8 cellular contexts compared by ENCODE assay signal in the genomic region with DNA sequence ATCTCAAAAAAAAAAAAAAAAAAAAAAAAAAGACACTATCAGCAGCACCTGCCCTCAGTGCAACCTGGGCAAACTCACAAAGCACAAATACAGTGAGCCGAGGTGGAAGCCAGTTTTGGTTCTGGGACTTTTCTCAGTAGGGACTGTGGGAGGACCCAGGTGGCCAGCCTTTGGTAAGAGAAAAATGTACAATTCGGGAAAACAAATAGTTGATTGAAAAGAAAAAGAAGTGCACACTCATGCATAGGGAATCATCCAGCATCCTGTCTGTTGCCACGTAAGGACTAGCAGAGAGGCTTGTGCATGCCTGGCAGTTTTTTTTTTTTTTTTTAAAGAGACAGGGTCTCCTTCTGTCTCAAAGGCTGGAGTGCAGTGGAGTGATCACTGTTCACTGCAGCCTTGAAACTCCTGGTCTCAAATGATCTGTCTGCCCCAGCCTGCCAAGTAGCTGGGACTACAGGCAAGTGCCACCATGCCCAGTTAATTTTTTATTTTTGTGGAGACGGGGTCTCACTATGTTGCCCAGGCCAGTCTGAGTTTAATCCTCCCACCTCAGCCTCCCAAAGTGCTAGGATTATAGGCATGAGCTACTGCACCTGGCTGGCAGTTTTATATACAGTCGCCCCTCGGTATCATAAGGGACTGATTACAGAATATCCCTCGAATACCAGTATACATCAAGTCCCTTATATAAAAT. TPM values are rescaled to one million over a fixed set of nuclear protein-coding genes. Genes with fewer than 3 reads are reported as not detected.
A peak's percentile ranks its signal among the peaks of the same experiment; 100 is the strongest.
DNase-seq lines count a peak whose midpoint lies in the region; ATAC-seq and TF ChIP-seq lines count a peak whose summit lies in the region.

No MANE protein-coding gene starts in this region.

- ATAC-seq in HG02623 (IDR thresholded peaks at IDR 0.05; ENCODE audit: unreplicated experiment), result no peak

- peaks cover 3% of the 10 kb centered on the region for H3K27me3 Mint-ChIP-seq in brain
- no peaks in the 10 kb centered on the region for H3K27me3 Mint-ChIP-seq in glutamatergic neuron (ENCODE audit: unreplicated experiment)

- H3K4me1 Mint-ChIP-seq in brain, result peaks cover 45% of the 10 kb centered on the region
- peaks cover under 1% of the 10 kb centered on the region for H3K4me1 Mint-ChIP-seq in glutamatergic neuron (ENCODE audit: low read depth, unreplicated experiment)

- in situ Hi-C loops in Caki2 (cut with HindIII; ENCODE audit: low pct_unique_long_range_greater_than_20kb, low sequenced_read_pairs), result no loop called here

- DNase-seq in Caki2 (ENCODE audit: low read depth) (peak; percentile 70), LHCN-M2 (ENCODE audit: low read depth) (peak; percentile 75), myocyte (ENCODE audit: low read depth) (peak; percentile 49), glutamatergic neuron (no peak), NCI-H1930 (lab: John Stamatoyannopoulos, UW) (no peak), NOMO-1 treated with dmso at 0.1 percent for 144 hours (lab: John Stamatoyannopoulos, UW; ENCODE audit: unreplicated experiment) (no peak)

- TF ChIP-seq CTCF in brain (conservative IDR thresholded peaks at IDR 0.05) (no peak), glutamatergic neuron (IDR thresholded peaks at IDR 0.05; ENCODE audit: partially characterized antibody, unreplicated experiment) (no peak)

- H3K27ac Mint-ChIP-seq in brain, result peak overlapping the region in 3 of 5 experiments; percentile 73 to 81 (median 80)
- no peak overlapping the region for H3K27ac Mint-ChIP-seq in glutamatergic neuron (ENCODE audit: unreplicated experiment)

- H3K36me3 Mint-ChIP-seq in brain (no peaks in the 10 kb centered on the region), glutamatergic neuron (ENCODE audit: unreplicated experiment) (no peaks in the 10 kb centered on the region)

- peak overlapping the region in 3 of 5 experiments; percentile 37 to 58 (median 57) for H3K4me3 Mint-ChIP-seq in brain
- H3K4me3 Mint-ChIP-seq in glutamatergic neuron (ENCODE audit: unreplicated experiment), result no peak overlapping the region

- H3K9me3 Mint-ChIP-seq in brain (no peaks in the 10 kb centered on the region), glutamatergic neuron (ENCODE audit: unreplicated experiment) (no peaks in the 10 kb centered on the region)

RNA-seq across cellular contexts. Expression of a gene that starts 36.7 kb away (rescaled TPM):
- total RNA-seq in Caki2 (2014; rRNA removed; shearing (Covaris generic); ENCODE audit: low replicate concordance), result 17.3 and 31.2 TPM in 2 replicates
- total RNA-seq in LHCN-M2 (2014; rRNA removed), result 20.1 and 30.0 TPM in 2 replicates
- polyA plus RNA-seq in LHCN-M2 (2012), result 38.0 TPM
- polyA plus RNA-seq in brain (ENCODE audit: insufficient read depth, low read depth, low replicate concordance), result 16.1 TPM
- total RNA-seq in myocyte, result 36.6 and 39.2 TPM in 2 replicates
- 87.4 TPM for polyA plus RNA-seq in myocyte (2012)
- total RNA-seq in glutamatergic neuron (ENCODE audit: unreplicated experiment), result 10.6 TPM

RNA-seq across cellular contexts. Expression of a gene that starts 40.9 kb away (rescaled TPM):
- 39.7 and 49.4 TPM in 2 replicates for total RNA-seq in Caki2 (2014; rRNA removed; shearing (Covaris generic); ENCODE audit: low replicate concordance)
- 28.3 and 28.5 TPM in 2 replicates for total RNA-seq in LHCN-M2 (2014; rRNA removed)
- polyA plus RNA-seq in LHCN-M2 (2012), result 24.6 TPM
- 24.2 TPM for polyA plus RNA-seq in brain (ENCODE audit: insufficient read depth, low read depth, low replicate concordance)
- 26.9 and 30.8 TPM in 2 replicates for total RNA-seq in myocyte
- 28.6 TPM for polyA plus RNA-seq in myocyte (2012)
- 39.9 TPM for total RNA-seq in glutamatergic neuron (ENCODE audit: unreplicated experiment)

Comparison
In these comparisons a context has a peak if more than half of its experiments do, and no peak if none do; other contexts are left out.
1. DNase-seq: peak in Caki2 (single experiment), LHCN-M2 (single experiment) and myocyte (single experiment); none in glutamatergic neuron (single experiment), NCI-H1930 (0 of 2) and NOMO-1 treated with dmso at 0.1 percent for 144 hours (single experiment).